In genomic region chr2:63649829-63650228, GRCh38 we compare ENCODE assay signal across 28 cellular contexts.
"Had no signal": no experiment of that assay in that cellular context is flagged by ENCODE, and none has a peak within 500 bp of the region (broad histone marks: within the 10 kb centered on the region; RNA-seq: fewer than 3 reads in every experiment).

No MANE protein-coding gene starts in this region.

- H3K27ac ChIP-seq: ascending aorta, cardiac muscle cell, VCaP had no signal

- H3K36me3 ChIP-seq: ascending aorta, cardiac muscle cell had no signal

- H3K9me3 ChIP-seq: ascending aorta had no signal

- H3K4me3 ChIP-seq: ascending aorta, cardiac muscle cell had no signal

- DNase-seq: activated B cell treated with CpG ODN at 0.5 μM for 24 hours; activated CD4-positive, alpha-beta memory T cell treated with anti-CD3 and anti-CD28 coated beads for 36 hours; activated CD4-positive, alpha-beta T cell treated with anti-CD3 and anti-CD28 coated beads for 4 hours; activated CD4-positive, alpha-beta T cell treated with anti-CD3 and anti-CD28 coated beads, Interleukin-2, amount 10 ng/mL, durations not matched to agents 24 days and 14 days; activated CD4-positive, alpha-beta T cell treated with anti-CD3 and anti-CD28 coated beads, Interleukin-2, amount 50 U/mL, for 1 hour; activated CD4-positive, alpha-beta T cell treated with anti-CD3 and anti-CD28 coated beads, Interleukin-2, amount 50 U/mL, for 4 hours; activated CD4-positive, CD25-positive, alpha-beta regulatory T cell treated with anti-CD3 and anti-CD28 coated beads, Interleukin-2, amount 50 U/mL, for 72 hours; activated CD8-positive, alpha-beta memory T cell treated with anti-CD3 and anti-CD28 coated beads, Interleukin-2, amount 50 U/mL, for 4 hours; activated CD8-positive, alpha-beta T cell treated with anti-CD3 and anti-CD28 coated beads for 36 hours; activated effector memory CD4-positive, alpha-beta T cell treated with anti-CD3 and anti-CD28 coated beads, Interleukin-2, amount 50 U/mL, for 16 hours; activated gamma-delta T cell treated with Interleukin-2 at 50 U/mL for 16 hours; activated naive CD4-positive, alpha-beta T cell; activated naive CD4-positive, alpha-beta T cell treated with anti-CD3 and anti-CD28 coated beads for 36 hours; activated naive CD4-positive, alpha-beta T cell treated with anti-CD3 and anti-CD28 coated beads, Interleukin-2, amount 50 U/mL, for 16 hours; activated naive CD8-positive, alpha-beta T cell treated with anti-CD3 and anti-CD28 coated beads for 36 hours; activated T-cell treated with anti-CD3 and anti-CD28 coated beads for 4 hours; activated T-cell treated with anti-CD3 and anti-CD28 coated beads, Interleukin-2, amount 50 U/mL, for 1 hour; activated T-cell treated with anti-CD3 and anti-CD28 coated beads, Interleukin-2, amount 50 U/mL, for 4 hours; activated T-cell treated with anti-CD3 and anti-CD28 coated beads, Interleukin-2, amount 50 U/mL, for 72 hours; amygdala; anterior cingulate cortex; caudate nucleus; T-helper 1 cell; T-helper 2 cell; T-helper 9 cell had no signal

- H3K4me1 ChIP-seq: ascending aorta had no signal

- H3K27me3 ChIP-seq: ascending aorta, cardiac muscle cell had no signal
